ENCODE assay signal across 12 cellular contexts in genomic region chr1:79777481-79778219, GRCh38.
DNase-seq lines count a peak whose midpoint lies in the region; ATAC-seq and TF ChIP-seq lines count a peak whose summit lies in the region.
"Had no signal": no experiment of that assay in that cellular context is flagged by ENCODE, and none has a peak within 500 bp of the region (broad histone marks: within the 10 kb centered on the region; RNA-seq: fewer than 3 reads in every experiment).

No MANE protein-coding gene starts in this region.

- BruUV-seq in Calu3 (replicated peaks; lab: Mats Ljungman, UMichigan): no TSS peak

- H3K4me2 ChIP-seq in trophoblast cell (ENCODE audit: low read length): no peak overlapping the region

- no peak overlapping the region for H3K4me3 Mint-ChIP-seq in Calu3 (ENCODE audit: low read depth, unreplicated experiment)

- H3K79me1 ChIP-seq in trophoblast cell (ENCODE audit: low read length): no peaks in the 10 kb centered on the region

- H3K9me3 ChIP-seq in trophoblast cell (ENCODE audit: insufficient read depth, low read depth, low read length): no peaks in the 10 kb centered on the region
- H3K9me3 ChIP-seq: breast epithelium, uterus had no signal

- no peaks in the 10 kb centered on the region for H3K36me3 Mint-ChIP-seq in Calu3 (ENCODE audit: insufficient read depth, unreplicated experiment)

- CTCF ChIA-PET in Calu3 (lab: Charles Lee): no interaction called here

- H2AFZ ChIP-seq in trophoblast cell (ENCODE audit: insufficient read depth, low read length, poor library complexity): no peak overlapping the region

- no peaks in the 10 kb centered on the region for H3K79me2 ChIP-seq in trophoblast cell (ENCODE audit: control insufficient read depth, insufficient read depth, low read length, poor library complexity)

- H2BK12ac ChIP-seq in trophoblast cell (ENCODE audit: low read length): no peak overlapping the region

- H3K27me3 ChIP-seq in trophoblast cell (ENCODE audit: insufficient read depth, low read length): no peaks in the 10 kb centered on the region
- H3K27me3 ChIP-seq: breast epithelium, uterus had no signal

- H3K27me3 Mint-ChIP-seq in Calu3 (ENCODE audit: unreplicated experiment): no peaks in the 10 kb centered on the region

- H3K4me3 ChIP-seq in trophoblast cell (ENCODE audit: low read depth, low read length): no peak overlapping the region
- H3K4me3 ChIP-seq: breast epithelium, uterus had no signal

- H2BK5ac ChIP-seq in trophoblast cell (ENCODE audit: low read depth, low read length, poor library complexity): no peak overlapping the region

- no peak overlapping the region for H2BK120ac ChIP-seq in trophoblast cell (ENCODE audit: insufficient read depth, low read length, poor library complexity)

- no peak overlapping the region for H4K12ac ChIP-seq in trophoblast cell (ENCODE audit: low read depth, low read length)

- H3K4me1 Mint-ChIP-seq in Calu3 (ENCODE audit: low read depth, unreplicated experiment): no peaks in the 10 kb centered on the region

- H3K4me1 ChIP-seq in trophoblast cell (ENCODE audit: control insufficient read depth in 1 of 2, insufficient read depth in 2 of 2, low read length in 2 of 2): no peaks in the 10 kb centered on the region
- H3K4me1 ChIP-seq: breast epithelium, uterus had no signal

- no peak overlapping the region for H2AK5ac ChIP-seq in trophoblast cell (ENCODE audit: low read length)

- H3K36me3 ChIP-seq in trophoblast cell (ENCODE audit: control insufficient read depth in 1 of 2, insufficient read depth in 2 of 2, low read length in 2 of 2): no peaks in the 10 kb centered on the region
- H3K36me3 ChIP-seq: breast epithelium, uterus had no signal

- DNase-seq in germinal center (ENCODE audit: low spot score): peak; percentile 14
- DNase-seq in trophoblast cell: no peak
- no peak for DNase-seq in activated T-cell treated with anti-CD3 and anti-CD28 coated beads, Interleukin-2, amount 50 U/mL, for 1 hour
- DNase-seq in Calu3: no peak
- DNase-seq: DND-41, NCI-H524 treated with DMSO at 0.1 percent for 48 hours, uterus had no signal

- intact Hi-C loops in Calu3 (cut with micrococcal nuclease; ENCODE audit: unreplicated experiment): no loop called here

- H3K27ac Mint-ChIP-seq in Calu3 (ENCODE audit: unreplicated experiment): no peak overlapping the region

- H4K8ac ChIP-seq in trophoblast cell (ENCODE audit: low read depth, low read length): no peak overlapping the region

- no peak overlapping the region for H3K14ac ChIP-seq in trophoblast cell (ENCODE audit: low read length)

- no peak overlapping the region for H3K27ac ChIP-seq in trophoblast cell (ENCODE audit: low read depth, low read length)
- H3K27ac ChIP-seq: breast epithelium, uterus had no signal

- TF ChIP-seq CTCF in Calu3 (IDR thresholded peaks at IDR 0.05; ENCODE audit: unreplicated experiment): no peak

- H3K4ac ChIP-seq in trophoblast cell (ENCODE audit: low read depth, low read length): no peak overlapping the region

- H3K23ac ChIP-seq in trophoblast cell (ENCODE audit: low read length): no peak overlapping the region

- H3K9me3 Mint-ChIP-seq in Calu3 (ENCODE audit: low read depth, unreplicated experiment): no peaks in the 10 kb centered on the region

- no CpG with 5 or more reads among the region's 2 CpGs for WGBS in trophoblast cell (ENCODE audit: extremely low coverage, insufficient coverage, insufficient read length)

- ATAC-seq in GM19025 (IDR thresholded peaks at IDR 0.05; ENCODE audit: low read depth, unreplicated experiment) (peak; percentile 100), HG02623 (IDR thresholded peaks at IDR 0.05; ENCODE audit: unreplicated experiment) (peak; percentile 98), HG03521 (IDR thresholded peaks at IDR 0.05; ENCODE audit: unreplicated experiment) (peak; percentile 99), SK-N-SH treated with all-trans-retinoic acid at 6 μM for 48 hours (no peak)

- no peak overlapping the region for H3K9ac ChIP-seq in trophoblast cell (ENCODE audit: low read length)

- H4K91ac ChIP-seq in trophoblast cell (ENCODE audit: low read depth, low read length): no peak overlapping the region

- H3K18ac ChIP-seq in trophoblast cell (ENCODE audit: low read length): no peak overlapping the region

TF ChIP-seq in SK-N-SH treated with all-trans-retinoic acid at 6 μM for 48 hours, 23 proteins besides CTCF, POLR2A, EP300 and RAD21:
- TF ChIP-seq BACH2 (CRISPR knock-in tag; IDR thresholded peaks at IDR 0.05; ENCODE audit: borderline replicate concordance) (no peak), PPARA (CRISPR knock-in tag; IDR thresholded peaks at IDR 0.05; ENCODE audit: borderline replicate concordance) (no peak), ZNF70 (CRISPR knock-in tag; IDR thresholded peaks at IDR 0.05) (no peak), ZNF8 (CRISPR knock-in tag; IDR thresholded peaks at IDR 0.05) (no peak), PATZ1 (CRISPR knock-in tag; IDR thresholded peaks at IDR 0.05; ENCODE audit: borderline replicate concordance) (no peak), OSR1 (CRISPR knock-in tag; IDR thresholded peaks at IDR 0.05) (no peak), ZFP3 (CRISPR knock-in tag; IDR thresholded peaks at IDR 0.05) (no peak)
TF ChIP-seq in SK-N-SH treated with all-trans-retinoic acid at 6 μM for 48 hours: peak in this region for 0.
